Comparison of ENCODE assay signal across 31 cellular contexts in the genomic region with DNA sequence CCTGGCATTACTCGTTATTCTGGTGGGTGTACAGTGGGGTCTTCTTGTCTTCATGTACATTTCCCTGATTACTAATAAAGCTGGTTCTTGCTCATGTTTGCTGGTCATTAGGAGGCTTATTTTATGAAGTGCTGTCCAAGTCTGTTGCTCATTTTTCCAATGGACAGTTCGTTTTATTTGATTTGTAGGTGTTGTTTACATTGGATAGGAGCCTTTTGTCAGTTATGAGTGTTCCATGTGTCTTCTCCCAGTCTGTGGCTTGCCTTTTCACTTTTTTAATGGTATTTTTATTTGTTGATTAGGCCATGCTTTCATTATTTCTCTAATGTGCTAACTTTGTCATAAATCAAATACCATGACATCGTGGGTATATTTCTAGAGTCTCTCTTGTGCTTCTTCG.
"Had no signal": no experiment of that assay in that cellular context is flagged by ENCODE, and none has a peak within 500 bp of the region (broad histone marks: within the 10 kb centered on the region; RNA-seq: fewer than 3 reads in every experiment).

No MANE protein-coding gene starts in this region.

- H3K4me3 Mint-ChIP-seq: activated CD4-positive, alpha-beta memory T cell treated with anti-CD3 and anti-CD28 coated beads for 36 hours; activated CD4-positive, alpha-beta T cell treated with anti-CD3 and anti-CD28 coated beads for 36 hours; activated CD4-positive, alpha-beta T cell treated with anti-CD3 and anti-CD28 coated beads, Interleukin-2, amount 10 ng/mL, durations not matched to agents 24 days and 14 days; activated CD8-positive, alpha-beta T cell treated with anti-CD3 and anti-CD28 coated beads, Interleukin-2, amount 10 ng/mL, durations not matched to agents 7 days and 5 days; activated naive CD4-positive, alpha-beta T cell treated with anti-CD3 and anti-CD28 coated beads for 36 hours; activated naive CD8-positive, alpha-beta T cell treated with anti-CD3 and anti-CD28 coated beads, Interleukin-2, amount 10 ng/mL, durations not matched to agents 7 days and 5 days; activated T-cell treated with anti-CD3 and anti-CD28 coated beads, Interleukin-2, amount 50 U/mL, for 24 hours; activated T-helper 1 cell treated with anti-CD3 and anti-CD28 coated beads, Interleukin-12 subunit alpha, Interleukin-12 subunit beta, Interleukin-2, Interleukin-4 antibody, amounts not matched to agents 30 ng/mL and 10 ng/mL and 1 ng/mL, durations not matched to agents 14 hours and 24 hours and 36 hours; brain; dendritic cell treated with granulocyte-macrophage colony-stimulating factor and Interleukin-4, amounts not matched to agents 40 ng/mL and 50 ng/mL, for 4 days; endodermal cell had no signal

- H3K4me3 ChIP-seq: ascending aorta, breast epithelium, cardiac muscle cell, coronary artery, dorsolateral prefrontal cortex, gastrocnemius medialis, heart left ventricle had no signal

- H3K27me3 Mint-ChIP-seq: activated CD4-positive, alpha-beta memory T cell treated with anti-CD3 and anti-CD28 coated beads for 36 hours; activated CD4-positive, alpha-beta T cell treated with anti-CD3 and anti-CD28 coated beads for 36 hours; activated CD4-positive, alpha-beta T cell treated with anti-CD3 and anti-CD28 coated beads, Interleukin-2, amount 10 ng/mL, durations not matched to agents 24 days and 14 days; activated naive CD8-positive, alpha-beta T cell treated with anti-CD3 and anti-CD28 coated beads, Interleukin-2, amount 10 ng/mL, durations not matched to agents 7 days and 5 days; activated T-cell treated with anti-CD3 and anti-CD28 coated beads, Interleukin-2, amount 50 U/mL, for 24 hours; brain; dendritic cell treated with granulocyte-macrophage colony-stimulating factor and Interleukin-4, amounts not matched to agents 40 ng/mL and 50 ng/mL, for 4 days had no signal

- ATAC-seq: activated CD4-positive, alpha-beta T cell treated with anti-CD3 and anti-CD28 coated beads for 36 hours; activated CD8-positive, alpha-beta T cell treated with anti-CD3 and anti-CD28 coated beads, Interleukin-2, amount 10 ng/mL, durations not matched to agents 7 days and 5 days; activated naive CD4-positive, alpha-beta T cell treated with anti-CD3 and anti-CD28 coated beads, Interleukin-2, amount 50 U/mL, for 72 hours; esophagus mucosa; foreskin keratinocyte; gastrocnemius medialis; heart left ventricle had no signal

- H3K27ac Mint-ChIP-seq: activated CD4-positive, alpha-beta memory T cell treated with anti-CD3 and anti-CD28 coated beads for 36 hours; activated CD4-positive, alpha-beta T cell treated with anti-CD3 and anti-CD28 coated beads for 36 hours; activated CD4-positive, alpha-beta T cell treated with anti-CD3 and anti-CD28 coated beads, Interleukin-2, amount 10 ng/mL, durations not matched to agents 24 days and 14 days; activated CD8-positive, alpha-beta T cell treated with anti-CD3 and anti-CD28 coated beads, Interleukin-2, amount 10 ng/mL, durations not matched to agents 7 days and 5 days; activated naive CD4-positive, alpha-beta T cell treated with anti-CD3 and anti-CD28 coated beads for 36 hours; activated naive CD4-positive, alpha-beta T cell treated with anti-CD3 and anti-CD28 coated beads, Interleukin-2, amount 50 U/mL, for 72 hours; activated naive CD8-positive, alpha-beta T cell treated with anti-CD3 and anti-CD28 coated beads, Interleukin-2, amount 10 ng/mL, durations not matched to agents 7 days and 5 days; activated T-cell treated with anti-CD3 and anti-CD28 coated beads, Interleukin-2, amount 50 U/mL, for 24 hours; activated T-helper 1 cell treated with anti-CD3 and anti-CD28 coated beads, Interleukin-12 subunit alpha, Interleukin-12 subunit beta, Interleukin-2, Interleukin-4 antibody, amounts not matched to agents 30 ng/mL and 10 ng/mL and 1 ng/mL, durations not matched to agents 14 hours and 24 hours and 36 hours; activated T-helper 2 cell treated with anti-CD3 and anti-CD28 coated beads, Interferon-gamma antibody, Interleukin-2, Interleukin-4, amounts not matched to agents 10 μg/mL and 5 μg/mL and 100 μg/mL, durations not matched to agents 14 hours and 24 hours and 36 hours; brain; dendritic cell treated with granulocyte-macrophage colony-stimulating factor and Interleukin-4, amounts not matched to agents 40 ng/mL and 50 ng/mL, for 4 days; endodermal cell had no signal

- H3K9me3 Mint-ChIP-seq: activated CD4-positive, alpha-beta memory T cell treated with anti-CD3 and anti-CD28 coated beads for 36 hours; activated CD4-positive, alpha-beta T cell treated with anti-CD3 and anti-CD28 coated beads, Interleukin-2, amount 10 ng/mL, durations not matched to agents 24 days and 14 days; activated naive CD4-positive, alpha-beta T cell treated with anti-CD3 and anti-CD28 coated beads for 36 hours; activated naive CD4-positive, alpha-beta T cell treated with anti-CD3 and anti-CD28 coated beads, Interleukin-2, amount 50 U/mL, for 72 hours; activated naive CD8-positive, alpha-beta T cell treated with anti-CD3 and anti-CD28 coated beads, Interleukin-2, amount 10 ng/mL, durations not matched to agents 7 days and 5 days; activated T-cell treated with anti-CD3 and anti-CD28 coated beads, Interleukin-2, amount 50 U/mL, for 24 hours; activated T-helper 1 cell treated with anti-CD3 and anti-CD28 coated beads, Interleukin-12 subunit alpha, Interleukin-12 subunit beta, Interleukin-2, Interleukin-4 antibody, amounts not matched to agents 30 ng/mL and 10 ng/mL and 1 ng/mL, durations not matched to agents 14 hours and 24 hours and 36 hours; brain; dendritic cell treated with granulocyte-macrophage colony-stimulating factor and Interleukin-4, amounts not matched to agents 40 ng/mL and 50 ng/mL, for 4 days; endodermal cell had no signal

- H3K4me1 ChIP-seq: ascending aorta, breast epithelium, gastrocnemius medialis had no signal

- H3K27me3 ChIP-seq: ascending aorta, breast epithelium, cardiac muscle cell, dorsolateral prefrontal cortex, foreskin keratinocyte, gastrocnemius medialis, heart left ventricle had no signal

- H3K27ac ChIP-seq: ascending aorta, breast epithelium, cardiac muscle cell, coronary artery, dorsolateral prefrontal cortex, foreskin keratinocyte, gastrocnemius medialis, heart left ventricle had no signal

- H3K36me3 ChIP-seq: breast epithelium had no signal

- DNase-seq: activated CD4-positive, alpha-beta memory T cell treated with anti-CD3 and anti-CD28 coated beads for 36 hours; activated CD4-positive, alpha-beta T cell treated with anti-CD3 and anti-CD28 coated beads for 36 hours; activated CD4-positive, CD25-positive, alpha-beta regulatory T cell; activated CD4-positive, CD25-positive, alpha-beta regulatory T cell treated with anti-CD3 and anti-CD28 coated beads, Interleukin-2, amount 50 U/mL, for 72 hours; activated CD8-positive, alpha-beta memory T cell treated with anti-CD3 and anti-CD28 coated beads, Interleukin-2, amount 50 U/mL, for 48 hours; activated CD8-positive, alpha-beta T cell treated with anti-CD3 and anti-CD28 coated beads, Interleukin-2, amount 10 ng/mL, durations not matched to agents 7 days and 5 days; activated effector memory CD4-positive, alpha-beta T cell treated with anti-CD3 and anti-CD28 coated beads, Interleukin-2, amount 50 U/mL, for 16 hours; activated naive CD4-positive, alpha-beta T cell treated with anti-CD3 and anti-CD28 coated beads for 36 hours; activated naive CD8-positive, alpha-beta T cell treated with anti-CD3 and anti-CD28 coated beads, Interleukin-2, amount 10 ng/mL, durations not matched to agents 7 days and 5 days; activated T-cell treated with anti-CD3 and anti-CD28 coated beads for 4 hours; activated T-cell treated with anti-CD3 and anti-CD28 coated beads, Interleukin-2, amount 50 U/mL, for 24 hours; central memory CD4-positive, alpha-beta T cell; dorsolateral prefrontal cortex; effector memory CD4-positive, alpha-beta T cell; endodermal cell; foreskin keratinocyte; gastrocnemius medialis; glutamatergic neuron; heart left ventricle; T-helper 2 cell had no signal

- H3K4me1 Mint-ChIP-seq: brain, endodermal cell had no signal

- H3K9me3 ChIP-seq: ascending aorta, breast epithelium, gastrocnemius medialis, heart left ventricle had no signal
